In genomic region chr21:33659550-33659949, GRCh38 we compare ENCODE assay signal across 1 cellular context.
TF ChIP-seq lines count a peak whose summit lies in the region.

No MANE protein-coding gene starts in this region.

TF ChIP-seq in H1, 55 proteins besides CTCF, POLR2A, EP300 and RAD21 (continued from another document):
- TF ChIP-seq TAF7 (optimal IDR thresholded peaks at IDR 0.05; ENCODE audit: borderline replicate concordance, low read depth, low read length) (no peak), CBX8 (IDR thresholded peaks at IDR 0.05; ENCODE audit: borderline replicate concordance, low read depth, low read length) (no peak), BACH1 (IDR thresholded peaks at IDR 0.05; ENCODE audit: low read length) (no peak), ZNF274 (IDR thresholded peaks at IDR 0.05; ENCODE audit: borderline replicate concordance, extremely low read depth, low read length) (no peak), BRCA1 (IDR thresholded peaks at IDR 0.05; ENCODE audit: low read depth, low read length) (no peak), GABPA (IDR thresholded peaks at IDR 0.05; ENCODE audit: borderline replicate concordance, insufficient read depth, low read length) (no peak), PHF8 (conservative IDR thresholded peaks at IDR 0.05; ENCODE audit: low read depth, low read length) (no peak), E2F6 (IDR thresholded peaks at IDR 0.05) (no peak), FOSL1 (IDR thresholded peaks at IDR 0.05; ENCODE audit: insufficient read depth, low read depth, low read length) (no peak), SIRT6 (IDR thresholded peaks at IDR 0.05; ENCODE audit: low read length) (no peak), HDAC2 (IDR thresholded peaks at IDR 0.05; ENCODE audit: borderline replicate concordance in 1 of 2, low read depth in 2 of 2, low read length in 2 of 2) (no peak), SP4 (IDR thresholded peaks at IDR 0.05; ENCODE audit: low read length) (no peak)
